8 cellular contexts compared by ENCODE assay signal in genomic region chr7:135508853-135509588, GRCh38. TPM values are rescaled to one million over a fixed set of nuclear protein-coding genes. Genes with fewer than 3 reads are reported as not detected.
DNase-seq lines count a peak whose midpoint lies in the region; ATAC-seq and TF ChIP-seq lines count a peak whose summit lies in the region.

No MANE protein-coding gene starts in this region.

- H3K27ac ChIP-seq in RWPE2 (ENCODE audit: poor library complexity, severe bottlenecking) = peak overlapping the region; percentile 66

- ATAC-seq in HG03025 (IDR thresholded peaks at IDR 0.05; ENCODE audit: low FRiP score, unreplicated experiment) = peak; percentile 13
- peak; percentile 31 for ATAC-seq in RWPE2 (ENCODE audit: low read depth)
- peak; percentile 36 for ATAC-seq in left lobe of liver
- ATAC-seq in stimulated activated memory B cell treated with anti-CD40 and anti-IgM and Interleukin-4, amounts not matched to agents 10 μg/mL and 1 μg/mL and 100 μg/mL, for 72 hours = peak; percentile 9
- ATAC-seq in GM21576 (IDR thresholded peaks at IDR 0.05; ENCODE audit: unreplicated experiment) = no peak

- H3K36me3 Mint-ChIP-seq in stimulated activated memory B cell treated with anti-CD40 and anti-IgM and Interleukin-4, amounts not matched to agents 10 μg/mL and 1 μg/mL and 100 μg/mL, for 72 hours = no peaks in the 10 kb centered on the region

- no peak overlapping the region for H3K4me3 Mint-ChIP-seq in stimulated activated memory B cell treated with anti-CD40 and anti-IgM and Interleukin-4, amounts not matched to agents 10 μg/mL and 1 μg/mL and 100 μg/mL, for 72 hours

- peaks cover 6% of the 10 kb centered on the region for H3K4me1 Mint-ChIP-seq in stimulated activated memory B cell treated with anti-CD40 and anti-IgM and Interleukin-4, amounts not matched to agents 10 μg/mL and 1 μg/mL and 100 μg/mL, for 72 hours

- H3K27me3 Mint-ChIP-seq in stimulated activated memory B cell treated with anti-CD40 and anti-IgM and Interleukin-4, amounts not matched to agents 10 μg/mL and 1 μg/mL and 100 μg/mL, for 72 hours = no peaks in the 10 kb centered on the region

- H3K9me3 ChIP-seq in RWPE2 (ENCODE audit: severe bottlenecking) = no peaks in the 10 kb centered on the region

- H3K27me3 ChIP-seq in RWPE2 (ENCODE audit: insufficient read depth, poor library complexity, severe bottlenecking) = no peaks in the 10 kb centered on the region

- peak; percentile 4 for DNase-seq in stimulated activated CD8-positive, alpha-beta memory T cell treated with anti-CD3 and anti-CD28 coated beads, Interleukin-12 subunit alpha, Interleukin-12 subunit beta, amount 100 ng/mL, for 1 hour (ENCODE audit: low read depth)
- no peak for DNase-seq in stimulated activated CD8-positive, alpha-beta memory T cell treated with anti-CD3 and anti-CD28 coated beads, Interleukin-4, amount 100 ng/mL, for 48 hours
- DNase-seq in RWPE2 (ENCODE audit: low spot score) = no peak
- DNase-seq in central memory CD4-positive, alpha-beta T cell = peak; percentile 25
- peak; percentile 47 for DNase-seq in left lobe of liver (ENCODE audit: low spot score)

- H3K4me3 ChIP-seq in RWPE2 (ENCODE audit: severe bottlenecking) = peak overlapping the region; percentile 82

- no peak overlapping the region for H3K27ac Mint-ChIP-seq in stimulated activated memory B cell treated with anti-CD40 and anti-IgM and Interleukin-4, amounts not matched to agents 10 μg/mL and 1 μg/mL and 100 μg/mL, for 72 hours

- TF ChIP-seq CTCF in RWPE2 (IDR thresholded peaks at IDR 0.05; ENCODE audit: poor library complexity, severe bottlenecking) = no peak

- peaks cover 13% of the 10 kb centered on the region for H3K4me1 ChIP-seq in RWPE2 (ENCODE audit: insufficient read depth, poor library complexity, severe bottlenecking)

- H3K36me3 ChIP-seq in RWPE2 (ENCODE audit: low read depth) = peaks cover 20% of the 10 kb centered on the region

- no peaks in the 10 kb centered on the region for H3K9me3 Mint-ChIP-seq in stimulated activated memory B cell treated with anti-CD40 and anti-IgM and Interleukin-4, amounts not matched to agents 10 μg/mL and 1 μg/mL and 100 μg/mL, for 72 hours

RNA-seq across cellular contexts. Expression of gene CNOT4, which starts 0.9 kb away (rescaled TPM):
- total RNA-seq in left lobe of liver = 10.0 TPM

RNA-seq across cellular contexts. Expression of gene NUP205, which starts 48.7 kb away (rescaled TPM):
- 12.2 TPM for total RNA-seq in left lobe of liver

Comparison
In these comparisons a context has a peak if more than half of its experiments do, and no peak if none do; other contexts are left out.
1. DNase-seq: peak in stimulated activated CD8-positive, alpha-beta memory T cell treated with anti-CD3 and anti-CD28 coated beads, Interleukin-12 subunit alpha, Interleukin-12 subunit beta, amount 100 ng/mL, for 1 hour (single experiment), central memory CD4-positive, alpha-beta T cell (single experiment) and left lobe of liver (single experiment); none in stimulated activated CD8-positive, alpha-beta memory T cell treated with anti-CD3 and anti-CD28 coated beads, Interleukin-4, amount 100 ng/mL, for 48 hours (single experiment) and RWPE2 (single experiment).